Comparison of ENCODE assay signal across 8 cellular contexts in the genomic region with DNA sequence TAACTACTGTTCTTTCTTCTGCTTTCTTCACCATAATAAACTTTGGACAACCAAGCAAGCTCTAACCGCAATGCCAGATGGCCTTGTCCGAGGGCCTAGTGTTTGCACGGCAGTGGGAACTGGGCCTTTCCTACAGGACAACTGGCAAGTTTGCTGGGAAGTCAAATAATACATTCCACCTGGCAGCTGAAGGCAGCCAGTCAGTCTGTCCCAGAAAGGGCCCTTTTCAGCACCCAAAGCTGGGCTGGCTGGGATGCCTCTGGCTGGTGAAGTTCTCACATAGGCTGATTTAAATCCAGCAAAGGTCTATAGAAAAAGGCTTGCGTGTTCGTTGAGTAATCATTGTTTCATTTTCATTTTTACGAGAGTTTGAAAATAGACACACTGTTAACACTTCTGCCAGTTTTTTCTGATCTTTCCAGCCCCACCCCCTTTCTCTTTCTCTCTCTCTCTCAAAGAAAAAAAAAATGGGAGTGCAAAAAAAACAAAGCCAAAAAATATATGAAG.
DNase-seq lines count a peak whose midpoint lies in the region; ATAC-seq lines count a peak whose summit lies in the region.

No MANE protein-coding gene starts in this region.

- no peaks in the 10 kb centered on the region for H3K79me2 ChIP-seq in ACC112 (ENCODE audit: control insufficient read depth, insufficient read depth, low read length, unreplicated experiment)

- POLR2A ChIA-PET in activated CD8-positive, alpha-beta T cell treated with anti-CD3 and anti-CD28 coated beads, Interleukin-2, amount 10 ng/mL, durations not matched to agents 7 days and 5 days (lab: Charles Lee): no interaction called here

- peaks cover 5% of the 10 kb centered on the region for H3K36me3 Mint-ChIP-seq in activated CD8-positive, alpha-beta T cell treated with anti-CD3 and anti-CD28 coated beads, Interleukin-2, amount 10 ng/mL, durations not matched to agents 7 days and 5 days (ENCODE audit: low read depth)

- peak overlapping the region; percentile 77 for H3K27ac ChIP-seq in ACC112 (ENCODE audit: low read depth, low read length)

- peak overlapping the region; percentile 68 for H3K4me3 Mint-ChIP-seq in activated CD8-positive, alpha-beta T cell treated with anti-CD3 and anti-CD28 coated beads, Interleukin-2, amount 10 ng/mL, durations not matched to agents 7 days and 5 days

- peaks cover 12% of the 10 kb centered on the region for H3K4me1 ChIP-seq in ACC112 (ENCODE audit: control insufficient read depth, insufficient read depth, low read length, unreplicated experiment)

- H3K27me3 ChIP-seq in ACC112 (ENCODE audit: insufficient read depth, low read length): no peaks in the 10 kb centered on the region

- no peaks in the 10 kb centered on the region for H3K9me3 Mint-ChIP-seq in activated CD8-positive, alpha-beta T cell treated with anti-CD3 and anti-CD28 coated beads, Interleukin-2, amount 10 ng/mL, durations not matched to agents 7 days and 5 days (ENCODE audit: insufficient read depth)

- H3K27me3 Mint-ChIP-seq in activated CD8-positive, alpha-beta T cell treated with anti-CD3 and anti-CD28 coated beads, Interleukin-2, amount 10 ng/mL, durations not matched to agents 7 days and 5 days (ENCODE audit: low read depth): peaks cover 8% of the 10 kb centered on the region

- H3K4me1 Mint-ChIP-seq in activated CD8-positive, alpha-beta T cell treated with anti-CD3 and anti-CD28 coated beads, Interleukin-2, amount 10 ng/mL, durations not matched to agents 7 days and 5 days (ENCODE audit: low read depth): peaks cover 16% of the 10 kb centered on the region

- peak; percentile 62 for DNase-seq in activated CD8-positive, alpha-beta T cell treated with anti-CD3 and anti-CD28 coated beads, Interleukin-2, amount 10 ng/mL, durations not matched to agents 7 days and 5 days
- DNase-seq in left ventricle myocardium superior (peak; percentile 49), NCI-H1048 (lab: John Stamatoyannopoulos, UW) (no peak), RKO (ENCODE audit: low spot score) (no peak)
- DNase-seq in stimulated activated CD8-positive, alpha-beta memory T cell treated with anti-CD3 and anti-CD28 coated beads, Interleukin-4, amount 100 ng/mL, for 48 hours: peak; percentile 65

- CTCF ChIA-PET in activated CD8-positive, alpha-beta T cell treated with anti-CD3 and anti-CD28 coated beads, Interleukin-2, amount 10 ng/mL, durations not matched to agents 7 days and 5 days (lab: Charles Lee): interaction anchor here (1.5 to 1.6 kb wide), 2 partner anchors 179 to 181 kb away, joined by 3 read pairs; no protein-coding TSS in a partner anchor

- H2AFZ ChIP-seq in ACC112 (ENCODE audit: low read length, unreplicated experiment): peak overlapping the region; percentile 62

- intact Hi-C loops in left ventricle myocardium superior (cut with micrococcal nuclease): no loop called here

- ATAC-seq in GM18870 (IDR thresholded peaks at IDR 0.05; ENCODE audit: unreplicated experiment) (peak; percentile 82), HG03108 (IDR thresholded peaks at IDR 0.05; ENCODE audit: unreplicated experiment) (peak; percentile 77), left ventricle myocardium superior (peak; percentile 82)
- ATAC-seq in activated CD8-positive, alpha-beta T cell treated with anti-CD3 and anti-CD28 coated beads, Interleukin-2, amount 10 ng/mL, durations not matched to agents 7 days and 5 days: peak; percentile 87

- H3K36me3 ChIP-seq in ACC112 (ENCODE audit: insufficient read depth, low read length): no peaks in the 10 kb centered on the region

- peak overlapping the region; percentile 65 for H3K4me3 ChIP-seq in ACC112 (ENCODE audit: low read depth, low read length)

- H3K27ac Mint-ChIP-seq in activated CD8-positive, alpha-beta T cell treated with anti-CD3 and anti-CD28 coated beads, Interleukin-2, amount 10 ng/mL, durations not matched to agents 7 days and 5 days: peak overlapping the region; percentile 91

Comparison
In these comparisons a context has a peak if more than half of its experiments do, and no peak if none do; other contexts are left out.
1. DNase-seq: peak in activated CD8-positive, alpha-beta T cell treated with anti-CD3 and anti-CD28 coated beads, Interleukin-2, amount 10 ng/mL, durations not matched to agents 7 days and 5 days (single experiment), left ventricle myocardium superior (single experiment) and stimulated activated CD8-positive, alpha-beta memory T cell treated with anti-CD3 and anti-CD28 coated beads, Interleukin-4, amount 100 ng/mL, for 48 hours (single experiment); none in NCI-H1048 (single experiment) and RKO (single experiment).
2. Peak in every context shown above with its lines, with median percentiles within 50 percentile points of each other: ATAC-seq.